In the genomic region with DNA sequence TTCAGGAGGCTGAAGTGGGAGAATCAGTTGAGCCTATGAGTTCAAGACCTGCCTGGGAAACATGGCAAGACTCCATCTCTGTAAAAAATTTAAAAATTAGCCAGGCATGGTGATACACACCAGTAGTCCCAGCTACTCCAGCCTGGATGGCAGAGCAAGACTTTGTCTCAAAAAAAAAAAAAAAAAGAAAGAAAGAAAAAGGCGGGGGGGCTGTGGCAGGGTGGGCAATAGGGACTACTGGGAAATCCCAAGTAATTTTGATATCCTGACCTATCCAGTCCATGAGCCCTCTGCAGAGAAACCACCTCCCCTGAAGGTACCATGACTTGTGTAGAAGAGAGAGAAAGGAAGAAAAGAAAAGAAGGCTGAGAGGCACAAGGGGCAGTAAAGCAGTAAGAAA, we compare ENCODE assay signal across 1 cellular context.
TF ChIP-seq lines count a peak whose summit lies in the region.

No MANE protein-coding gene starts in this region.

TF ChIP-seq in Ishikawa, 13 proteins besides CTCF, POLR2A, EP300 and RAD21:
- TF ChIP-seq NFIC (IDR thresholded peaks at IDR 0.05) (peak; percentile 36; the same call in 1 of the 2 replicates), FOXM1 (IDR thresholded peaks at IDR 0.05; ENCODE audit: borderline replicate concordance, low read depth) (peak; percentile 19; the same call in 1 of the 2 replicates), CREB1 (IDR thresholded peaks at IDR 0.05; ENCODE audit: low read depth) (no peak), MAX (IDR thresholded peaks at IDR 0.05) (0 out of 2 replicates have a peak, but pooled peaks have one; percentile 25), TCF12 (IDR thresholded peaks at IDR 0.05; ENCODE audit: low read depth) (no peak)
- TF ChIP-seq, protein P1, sequence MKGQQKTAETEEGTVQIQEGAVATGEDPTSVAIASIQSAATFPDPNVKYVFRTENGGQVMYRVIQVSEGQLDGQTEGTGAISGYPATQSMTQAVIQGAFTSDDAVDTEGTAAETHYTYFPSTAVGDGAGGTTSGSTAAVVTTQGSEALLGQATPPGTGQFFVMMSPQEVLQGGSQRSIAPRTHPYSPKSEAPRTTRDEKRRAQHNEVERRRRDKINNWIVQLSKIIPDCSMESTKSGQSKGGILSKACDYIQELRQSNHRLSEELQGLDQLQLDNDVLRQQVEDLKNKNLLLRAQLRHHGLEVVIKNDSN (IDR thresholded peaks at IDR 0.05), result no peak
TF ChIP-seq in Ishikawa: peak in this region for 3.
